In genomic region chr12:6635856-6636521, GRCh38 we compare ENCODE assay signal across 1 cellular context.
TF ChIP-seq lines count a peak whose summit lies in the region.

Gene LPAR5 (minus strand): TSS chr12:6635959. CDS start chr12:6621248, 14,711 bp downstream.

TF ChIP-seq in K562, 482 proteins besides CTCF, POLR2A, EP300 and RAD21 (continued from another document and continues in another):
- TF ChIP-seq MGA (IDR thresholded peaks at IDR 0.05): no peak
- TF ChIP-seq MXI1 (IDR thresholded peaks at IDR 0.05; ENCODE audit: low read depth, low read length): no peak
- TF ChIP-seq ZNF121 (CRISPR knock-in tag; conservative IDR thresholded peaks at IDR 0.05): no peak
- no peak for TF ChIP-seq CHCHD3 (CRISPR knock-in tag; IDR thresholded peaks at IDR 0.05)
- TF ChIP-seq, protein P1, sequence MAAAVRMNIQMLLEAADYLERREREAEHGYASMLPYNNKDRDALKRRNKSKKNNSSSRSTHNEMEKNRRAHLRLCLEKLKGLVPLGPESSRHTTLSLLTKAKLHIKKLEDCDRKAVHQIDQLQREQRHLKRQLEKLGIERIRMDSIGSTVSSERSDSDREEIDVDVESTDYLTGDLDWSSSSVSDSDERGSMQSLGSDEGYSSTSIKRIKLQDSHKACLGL (CRISPR knock-in tag; IDR thresholded peaks at IDR 0.05; ENCODE audit: borderline replicate concordance, poor library complexity, severe bottlenecking): no peak
- TF ChIP-seq, protein P2, sequence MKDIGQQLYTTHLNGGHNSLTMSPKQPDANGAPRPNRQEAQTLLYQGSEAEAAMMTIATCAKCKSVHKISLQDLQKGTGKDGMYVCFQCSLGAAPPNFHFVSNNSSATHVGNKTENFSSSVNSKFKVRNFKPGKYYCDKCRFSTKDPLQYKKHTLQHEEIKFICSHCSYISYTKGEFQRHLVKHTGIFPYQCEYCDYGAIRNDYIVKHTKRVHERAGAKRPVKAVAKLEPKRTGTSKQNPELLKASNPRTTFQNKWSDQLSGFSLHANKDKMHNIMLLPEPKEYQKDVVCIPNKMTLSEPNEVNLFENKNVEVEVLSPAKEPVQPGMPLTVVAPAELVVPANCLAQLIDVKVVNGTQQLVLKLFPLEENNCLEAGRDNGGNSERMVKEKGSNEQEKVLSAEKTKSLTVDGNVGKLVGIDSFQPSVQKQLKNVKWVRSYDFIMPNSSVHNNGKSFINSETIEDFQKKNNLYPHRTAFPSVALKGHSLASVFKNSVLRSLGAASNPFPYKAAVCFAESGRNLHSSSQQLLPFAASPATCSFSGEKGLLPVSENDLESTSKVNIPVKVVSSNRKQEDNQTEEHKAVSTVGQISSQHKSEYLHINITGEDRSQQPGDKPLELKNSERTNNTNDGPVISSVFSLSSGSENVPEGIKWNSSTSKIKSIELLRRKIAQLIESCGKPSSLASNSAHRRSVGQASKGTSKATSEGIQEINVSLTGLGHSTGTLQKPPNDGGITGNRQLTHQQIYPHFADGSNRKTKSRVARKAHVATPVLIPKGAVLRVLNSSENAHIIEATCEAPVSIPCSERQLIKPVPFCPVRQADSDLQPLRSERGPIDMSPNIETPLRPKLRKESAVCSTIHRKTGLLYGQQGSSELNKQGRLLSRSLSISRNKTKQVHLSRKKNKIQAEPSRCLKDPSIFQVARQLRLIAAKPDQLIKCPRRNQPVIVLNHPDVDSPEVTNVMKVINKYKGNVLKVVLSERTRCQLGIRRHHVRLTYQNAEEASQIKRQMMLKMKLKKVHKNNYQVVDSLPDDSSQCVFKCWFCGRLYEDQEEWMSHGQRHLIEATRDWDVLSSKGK (CRISPR knock-in tag; IDR thresholded peaks at IDR 0.05): no peak
- peak in 1 of 2 experiments; percentile 26; a peak in 2 of 4 replicates for TF ChIP-seq MAZ (CRISPR knock-in tag; conservative IDR thresholded peaks at IDR 0.05 in 1 of 2, IDR thresholded peaks at IDR 0.05 in 1 of 2)
- TF ChIP-seq ESRRA (IDR thresholded peaks at IDR 0.05; ENCODE audit: borderline replicate concordance, low read depth): no peak
- no peak for TF ChIP-seq SMAD2 (IDR thresholded peaks at IDR 0.05; ENCODE audit: low read depth, low read length)
- TF ChIP-seq ZNF175 (CRISPR knock-in tag; IDR thresholded peaks at IDR 0.05; ENCODE audit: low read depth): peak; percentile 23; the same call in 1 of the 2 replicates
- TF ChIP-seq, protein P3, sequence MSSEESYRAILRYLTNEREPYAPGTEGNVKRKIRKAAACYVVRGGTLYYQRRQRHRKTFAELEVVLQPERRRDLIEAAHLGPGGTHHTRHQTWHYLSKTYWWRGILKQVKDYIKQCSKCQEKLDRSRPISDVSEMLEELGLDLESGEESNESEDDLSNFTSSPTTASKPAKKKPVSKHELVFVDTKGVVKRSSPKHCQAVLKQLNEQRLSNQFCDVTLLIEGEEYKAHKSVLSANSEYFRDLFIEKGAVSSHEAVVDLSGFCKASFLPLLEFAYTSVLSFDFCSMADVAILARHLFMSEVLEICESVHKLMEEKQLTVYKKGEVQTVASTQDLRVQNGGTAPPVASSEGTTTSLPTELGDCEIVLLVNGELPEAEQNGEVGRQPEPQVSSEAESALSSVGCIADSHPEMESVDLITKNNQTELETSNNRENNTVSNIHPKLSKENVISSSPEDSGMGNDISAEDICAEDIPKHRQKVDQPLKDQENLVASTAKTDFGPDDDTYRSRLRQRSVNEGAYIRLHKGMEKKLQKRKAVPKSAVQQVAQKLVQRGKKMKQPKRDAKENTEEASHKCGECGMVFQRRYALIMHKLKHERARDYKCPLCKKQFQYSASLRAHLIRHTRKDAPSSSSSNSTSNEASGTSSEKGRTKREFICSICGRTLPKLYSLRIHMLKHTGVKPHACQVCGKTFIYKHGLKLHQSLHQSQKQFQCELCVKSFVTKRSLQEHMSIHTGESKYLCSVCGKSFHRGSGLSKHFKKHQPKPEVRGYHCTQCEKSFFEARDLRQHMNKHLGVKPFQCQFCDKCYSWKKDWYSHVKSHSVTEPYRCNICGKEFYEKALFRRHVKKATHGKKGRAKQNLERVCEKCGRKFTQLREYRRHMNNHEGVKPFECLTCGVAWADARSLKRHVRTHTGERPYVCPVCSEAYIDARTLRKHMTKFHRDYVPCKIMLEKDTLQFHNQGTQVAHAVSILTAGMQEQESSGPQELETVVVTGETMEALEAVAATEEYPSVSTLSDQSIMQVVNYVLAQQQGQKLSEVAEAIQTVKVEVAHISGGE (CRISPR knock-in tag; IDR thresholded peaks at IDR 0.05): no peak
- no peak for TF ChIP-seq SPI1 (IDR thresholded peaks at IDR 0.05; ENCODE audit: borderline replicate concordance, low read depth, low read length)
- TF ChIP-seq HNRNPK (IDR thresholded peaks at IDR 0.05; ENCODE audit: low read depth, low read length, poor library complexity, severe bottlenecking): no peak
- no peak for TF ChIP-seq MYBL2 (IDR thresholded peaks at IDR 0.05; ENCODE audit: low read depth)
- no peak for TF ChIP-seq MYBL2 (CRISPR knock-in tag; IDR thresholded peaks at IDR 0.05; ENCODE audit: borderline replicate concordance)
- no peak for TF ChIP-seq POLR2B (IDR thresholded peaks at IDR 0.05; ENCODE audit: low read depth, partially characterized antibody)
- TF ChIP-seq, protein P4, sequence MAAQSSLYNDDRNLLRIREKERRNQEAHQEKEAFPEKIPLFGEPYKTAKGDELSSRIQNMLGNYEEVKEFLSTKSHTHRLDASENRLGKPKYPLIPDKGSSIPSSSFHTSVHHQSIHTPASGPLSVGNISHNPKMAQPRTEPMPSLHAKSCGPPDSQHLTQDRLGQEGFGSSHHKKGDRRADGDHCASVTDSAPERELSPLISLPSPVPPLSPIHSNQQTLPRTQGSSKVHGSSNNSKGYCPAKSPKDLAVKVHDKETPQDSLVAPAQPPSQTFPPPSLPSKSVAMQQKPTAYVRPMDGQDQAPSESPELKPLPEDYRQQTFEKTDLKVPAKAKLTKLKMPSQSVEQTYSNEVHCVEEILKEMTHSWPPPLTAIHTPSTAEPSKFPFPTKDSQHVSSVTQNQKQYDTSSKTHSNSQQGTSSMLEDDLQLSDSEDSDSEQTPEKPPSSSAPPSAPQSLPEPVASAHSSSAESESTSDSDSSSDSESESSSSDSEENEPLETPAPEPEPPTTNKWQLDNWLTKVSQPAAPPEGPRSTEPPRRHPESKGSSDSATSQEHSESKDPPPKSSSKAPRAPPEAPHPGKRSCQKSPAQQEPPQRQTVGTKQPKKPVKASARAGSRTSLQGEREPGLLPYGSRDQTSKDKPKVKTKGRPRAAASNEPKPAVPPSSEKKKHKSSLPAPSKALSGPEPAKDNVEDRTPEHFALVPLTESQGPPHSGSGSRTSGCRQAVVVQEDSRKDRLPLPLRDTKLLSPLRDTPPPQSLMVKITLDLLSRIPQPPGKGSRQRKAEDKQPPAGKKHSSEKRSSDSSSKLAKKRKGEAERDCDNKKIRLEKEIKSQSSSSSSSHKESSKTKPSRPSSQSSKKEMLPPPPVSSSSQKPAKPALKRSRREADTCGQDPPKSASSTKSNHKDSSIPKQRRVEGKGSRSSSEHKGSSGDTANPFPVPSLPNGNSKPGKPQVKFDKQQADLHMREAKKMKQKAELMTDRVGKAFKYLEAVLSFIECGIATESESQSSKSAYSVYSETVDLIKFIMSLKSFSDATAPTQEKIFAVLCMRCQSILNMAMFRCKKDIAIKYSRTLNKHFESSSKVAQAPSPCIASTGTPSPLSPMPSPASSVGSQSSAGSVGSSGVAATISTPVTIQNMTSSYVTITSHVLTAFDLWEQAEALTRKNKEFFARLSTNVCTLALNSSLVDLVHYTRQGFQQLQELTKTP (IDR thresholded peaks at IDR 0.05; ENCODE audit: low read depth in 1 of 2, partially characterized antibody in 2 of 2): no peak
- no peak for TF ChIP-seq ARID2 (IDR thresholded peaks at IDR 0.05)
- TF ChIP-seq ZNF639 (CRISPR knock-in tag; conservative IDR thresholded peaks at IDR 0.05 in 1 of 2, IDR thresholded peaks at IDR 0.05 in 1 of 2): no peak; a peak in 1 of 4 replicates
- TF ChIP-seq, protein P5, sequence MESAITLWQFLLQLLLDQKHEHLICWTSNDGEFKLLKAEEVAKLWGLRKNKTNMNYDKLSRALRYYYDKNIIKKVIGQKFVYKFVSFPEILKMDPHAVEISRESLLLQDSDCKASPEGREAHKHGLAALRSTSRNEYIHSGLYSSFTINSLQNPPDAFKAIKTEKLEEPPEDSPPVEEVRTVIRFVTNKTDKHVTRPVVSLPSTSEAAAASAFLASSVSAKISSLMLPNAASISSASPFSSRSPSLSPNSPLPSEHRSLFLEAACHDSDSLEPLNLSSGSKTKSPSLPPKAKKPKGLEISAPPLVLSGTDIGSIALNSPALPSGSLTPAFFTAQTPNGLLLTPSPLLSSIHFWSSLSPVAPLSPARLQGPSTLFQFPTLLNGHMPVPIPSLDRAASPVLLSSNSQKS (CRISPR knock-in tag; IDR thresholded peaks at IDR 0.05): no peak
